Comparison of ENCODE assay signal across 2 cellular contexts in the genomic region with DNA sequence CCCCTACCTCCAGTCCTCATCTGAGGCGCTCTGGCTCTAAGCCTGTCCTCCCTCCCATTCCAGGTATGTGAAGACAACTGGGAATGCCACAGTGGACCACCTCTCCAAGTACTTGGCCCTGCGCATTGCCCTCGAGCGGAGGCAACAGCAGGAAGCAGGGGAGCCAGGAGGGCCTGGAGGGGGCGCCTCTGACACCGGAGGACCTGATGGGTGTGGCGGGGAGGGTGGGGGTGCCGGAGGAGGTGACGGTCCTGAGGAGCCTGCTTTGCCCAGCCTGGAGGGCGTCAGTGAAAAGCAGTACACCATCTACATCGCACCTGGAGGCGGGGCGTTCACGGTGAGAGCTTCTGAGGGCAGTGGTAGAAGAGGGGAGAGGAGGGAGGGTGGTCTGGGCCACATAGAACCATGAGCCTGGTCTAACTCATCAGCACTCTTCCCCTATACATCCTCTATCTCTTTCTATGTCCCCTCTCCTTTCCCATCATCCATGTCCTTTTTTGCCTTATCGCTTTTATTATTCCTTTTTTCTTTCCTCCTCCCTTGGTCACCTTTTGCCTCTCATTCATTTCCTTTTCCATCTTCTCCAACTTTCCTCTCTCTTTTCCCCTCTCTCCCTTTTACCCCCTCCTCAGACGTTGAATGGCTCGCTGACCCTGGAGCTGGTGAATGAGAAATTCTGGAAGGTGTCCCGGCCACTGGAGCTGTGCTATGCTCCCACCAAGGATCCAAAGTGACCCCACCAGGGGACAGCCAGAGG.
TF ChIP-seq lines count a peak whose summit lies in the region.

No MANE protein-coding gene starts in this region.

TF ChIP-seq in SK-N-SH, 30 proteins besides CTCF, POLR2A, EP300 and RAD21 (continued from another document):
- TF ChIP-seq, protein P1, sequence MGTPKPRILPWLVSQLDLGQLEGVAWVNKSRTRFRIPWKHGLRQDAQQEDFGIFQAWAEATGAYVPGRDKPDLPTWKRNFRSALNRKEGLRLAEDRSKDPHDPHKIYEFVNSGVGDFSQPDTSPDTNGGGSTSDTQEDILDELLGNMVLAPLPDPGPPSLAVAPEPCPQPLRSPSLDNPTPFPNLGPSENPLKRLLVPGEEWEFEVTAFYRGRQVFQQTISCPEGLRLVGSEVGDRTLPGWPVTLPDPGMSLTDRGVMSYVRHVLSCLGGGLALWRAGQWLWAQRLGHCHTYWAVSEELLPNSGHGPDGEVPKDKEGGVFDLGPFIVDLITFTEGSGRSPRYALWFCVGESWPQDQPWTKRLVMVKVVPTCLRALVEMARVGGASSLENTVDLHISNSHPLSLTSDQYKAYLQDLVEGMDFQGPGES (IDR thresholded peaks at IDR 0.05; ENCODE audit: low read depth, low read length), result no peak
- TF ChIP-seq, protein P2, sequence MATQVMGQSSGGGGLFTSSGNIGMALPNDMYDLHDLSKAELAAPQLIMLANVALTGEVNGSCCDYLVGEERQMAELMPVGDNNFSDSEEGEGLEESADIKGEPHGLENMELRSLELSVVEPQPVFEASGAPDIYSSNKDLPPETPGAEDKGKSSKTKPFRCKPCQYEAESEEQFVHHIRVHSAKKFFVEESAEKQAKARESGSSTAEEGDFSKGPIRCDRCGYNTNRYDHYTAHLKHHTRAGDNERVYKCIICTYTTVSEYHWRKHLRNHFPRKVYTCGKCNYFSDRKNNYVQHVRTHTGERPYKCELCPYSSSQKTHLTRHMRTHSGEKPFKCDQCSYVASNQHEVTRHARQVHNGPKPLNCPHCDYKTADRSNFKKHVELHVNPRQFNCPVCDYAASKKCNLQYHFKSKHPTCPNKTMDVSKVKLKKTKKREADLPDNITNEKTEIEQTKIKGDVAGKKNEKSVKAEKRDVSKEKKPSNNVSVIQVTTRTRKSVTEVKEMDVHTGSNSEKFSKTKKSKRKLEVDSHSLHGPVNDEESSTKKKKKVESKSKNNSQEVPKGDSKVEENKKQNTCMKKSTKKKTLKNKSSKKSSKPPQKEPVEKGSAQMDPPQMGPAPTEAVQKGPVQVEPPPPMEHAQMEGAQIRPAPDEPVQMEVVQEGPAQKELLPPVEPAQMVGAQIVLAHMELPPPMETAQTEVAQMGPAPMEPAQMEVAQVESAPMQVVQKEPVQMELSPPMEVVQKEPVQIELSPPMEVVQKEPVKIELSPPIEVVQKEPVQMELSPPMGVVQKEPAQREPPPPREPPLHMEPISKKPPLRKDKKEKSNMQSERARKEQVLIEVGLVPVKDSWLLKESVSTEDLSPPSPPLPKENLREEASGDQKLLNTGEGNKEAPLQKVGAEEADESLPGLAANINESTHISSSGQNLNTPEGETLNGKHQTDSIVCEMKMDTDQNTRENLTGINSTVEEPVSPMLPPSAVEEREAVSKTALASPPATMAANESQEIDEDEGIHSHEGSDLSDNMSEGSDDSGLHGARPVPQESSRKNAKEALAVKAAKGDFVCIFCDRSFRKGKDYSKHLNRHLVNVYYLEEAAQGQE (IDR thresholded peaks at IDR 0.05; ENCODE audit: low read depth, low read length), result no peak
- TF ChIP-seq RXRA (IDR thresholded peaks at IDR 0.05; ENCODE audit: borderline replicate concordance, low read depth) (no peak), MEF2A (IDR thresholded peaks at IDR 0.05; ENCODE audit: borderline replicate concordance, low read depth) (no peak), GATA2 (CRISPR knock-in tag; IDR thresholded peaks at IDR 0.05) (no peak), JUND (IDR thresholded peaks at IDR 0.05) (no peak), TAF1 (IDR thresholded peaks at IDR 0.05; ENCODE audit: borderline replicate concordance, low read depth, low read length) (no peak), RFX5 (IDR thresholded peaks at IDR 0.05; ENCODE audit: low read length) (no peak), FOXM1 (IDR thresholded peaks at IDR 0.05; ENCODE audit: low read depth) (no peak), SIN3A (IDR thresholded peaks at IDR 0.05; ENCODE audit: borderline replicate concordance, low read depth, low read length) (no peak), FOXJ3 (CRISPR knock-in tag; IDR thresholded peaks at IDR 0.05) (no peak), YY1 (IDR thresholded peaks at IDR 0.05; ENCODE audit: low read depth) (no peak), MXI1 (IDR thresholded peaks at IDR 0.05; ENCODE audit: low read depth, low read length) (no peak)
- TF ChIP-seq, protein P3, sequence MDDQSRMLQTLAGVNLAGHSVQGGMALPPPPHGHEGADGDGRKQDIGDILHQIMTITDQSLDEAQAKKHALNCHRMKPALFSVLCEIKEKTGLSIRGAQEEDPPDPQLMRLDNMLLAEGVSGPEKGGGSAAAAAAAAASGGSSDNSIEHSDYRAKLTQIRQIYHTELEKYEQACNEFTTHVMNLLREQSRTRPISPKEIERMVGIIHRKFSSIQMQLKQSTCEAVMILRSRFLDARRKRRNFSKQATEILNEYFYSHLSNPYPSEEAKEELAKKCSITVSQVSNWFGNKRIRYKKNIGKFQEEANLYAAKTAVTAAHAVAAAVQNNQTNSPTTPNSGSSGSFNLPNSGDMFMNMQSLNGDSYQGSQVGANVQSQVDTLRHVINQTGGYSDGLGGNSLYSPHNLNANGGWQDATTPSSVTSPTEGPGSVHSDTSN (IDR thresholded peaks at IDR 0.05), result no peak
- TF ChIP-seq, protein P4, sequence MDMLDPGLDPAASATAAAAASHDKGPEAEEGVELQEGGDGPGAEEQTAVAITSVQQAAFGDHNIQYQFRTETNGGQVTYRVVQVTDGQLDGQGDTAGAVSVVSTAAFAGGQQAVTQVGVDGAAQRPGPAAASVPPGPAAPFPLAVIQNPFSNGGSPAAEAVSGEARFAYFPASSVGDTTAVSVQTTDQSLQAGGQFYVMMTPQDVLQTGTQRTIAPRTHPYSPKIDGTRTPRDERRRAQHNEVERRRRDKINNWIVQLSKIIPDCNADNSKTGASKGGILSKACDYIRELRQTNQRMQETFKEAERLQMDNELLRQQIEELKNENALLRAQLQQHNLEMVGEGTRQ (IDR thresholded peaks at IDR 0.05; ENCODE audit: borderline replicate concordance, low read depth, low read length), result no peak
- TF ChIP-seq, protein P5, sequence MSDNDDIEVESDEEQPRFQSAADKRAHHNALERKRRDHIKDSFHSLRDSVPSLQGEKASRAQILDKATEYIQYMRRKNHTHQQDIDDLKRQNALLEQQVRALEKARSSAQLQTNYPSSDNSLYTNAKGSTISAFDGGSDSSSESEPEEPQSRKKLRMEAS (IDR thresholded peaks at IDR 0.05; ENCODE audit: low read depth), result no peak
- TF ChIP-seq, protein P6, sequence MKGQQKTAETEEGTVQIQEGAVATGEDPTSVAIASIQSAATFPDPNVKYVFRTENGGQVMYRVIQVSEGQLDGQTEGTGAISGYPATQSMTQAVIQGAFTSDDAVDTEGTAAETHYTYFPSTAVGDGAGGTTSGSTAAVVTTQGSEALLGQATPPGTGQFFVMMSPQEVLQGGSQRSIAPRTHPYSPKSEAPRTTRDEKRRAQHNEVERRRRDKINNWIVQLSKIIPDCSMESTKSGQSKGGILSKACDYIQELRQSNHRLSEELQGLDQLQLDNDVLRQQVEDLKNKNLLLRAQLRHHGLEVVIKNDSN (IDR thresholded peaks at IDR 0.05; ENCODE audit: borderline replicate concordance, low read depth), result no peak

TF ChIP-seq in SK-N-SH treated with all-trans-retinoic acid at 6 μM for 48 hours, 23 proteins besides CTCF, POLR2A, EP300 and RAD21 (continued from another document):
- TF ChIP-seq TOX (CRISPR knock-in tag; IDR thresholded peaks at IDR 0.05; ENCODE audit: borderline replicate concordance) (no peak), ZNF70 (CRISPR knock-in tag; IDR thresholded peaks at IDR 0.05) (no peak), TCF4 (CRISPR knock-in tag; IDR thresholded peaks at IDR 0.05; ENCODE audit: borderline replicate concordance) (no peak), ZNF8 (CRISPR knock-in tag; IDR thresholded peaks at IDR 0.05) (no peak), OSR1 (CRISPR knock-in tag; IDR thresholded peaks at IDR 0.05) (no peak), CSDC2 (CRISPR knock-in tag; IDR thresholded peaks at IDR 0.05) (no peak), ZFP30 (CRISPR knock-in tag; IDR thresholded peaks at IDR 0.05) (no peak)
- TF ChIP-seq, protein P7, sequence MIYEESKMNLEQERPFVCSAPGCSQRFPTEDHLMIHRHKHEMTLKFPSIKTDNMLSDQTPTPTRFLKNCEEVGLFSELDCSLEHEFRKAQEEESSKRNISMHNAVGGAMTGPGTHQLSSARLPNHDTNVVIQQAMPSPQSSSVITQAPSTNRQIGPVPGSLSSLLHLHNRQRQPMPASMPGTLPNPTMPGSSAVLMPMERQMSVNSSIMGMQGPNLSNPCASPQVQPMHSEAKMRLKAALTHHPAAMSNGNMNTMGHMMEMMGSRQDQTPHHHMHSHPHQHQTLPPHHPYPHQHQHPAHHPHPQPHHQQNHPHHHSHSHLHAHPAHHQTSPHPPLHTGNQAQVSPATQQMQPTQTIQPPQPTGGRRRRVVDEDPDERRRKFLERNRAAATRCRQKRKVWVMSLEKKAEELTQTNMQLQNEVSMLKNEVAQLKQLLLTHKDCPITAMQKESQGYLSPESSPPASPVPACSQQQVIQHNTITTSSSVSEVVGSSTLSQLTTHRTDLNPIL (CRISPR knock-in tag; IDR thresholded peaks at IDR 0.05; ENCODE audit: low read depth), result no peak
TF ChIP-seq in SK-N-SH treated with all-trans-retinoic acid at 6 μM for 48 hours: peak in this region for 0.
